ENCODE assay signal across 8 cellular contexts in the genomic region with DNA sequence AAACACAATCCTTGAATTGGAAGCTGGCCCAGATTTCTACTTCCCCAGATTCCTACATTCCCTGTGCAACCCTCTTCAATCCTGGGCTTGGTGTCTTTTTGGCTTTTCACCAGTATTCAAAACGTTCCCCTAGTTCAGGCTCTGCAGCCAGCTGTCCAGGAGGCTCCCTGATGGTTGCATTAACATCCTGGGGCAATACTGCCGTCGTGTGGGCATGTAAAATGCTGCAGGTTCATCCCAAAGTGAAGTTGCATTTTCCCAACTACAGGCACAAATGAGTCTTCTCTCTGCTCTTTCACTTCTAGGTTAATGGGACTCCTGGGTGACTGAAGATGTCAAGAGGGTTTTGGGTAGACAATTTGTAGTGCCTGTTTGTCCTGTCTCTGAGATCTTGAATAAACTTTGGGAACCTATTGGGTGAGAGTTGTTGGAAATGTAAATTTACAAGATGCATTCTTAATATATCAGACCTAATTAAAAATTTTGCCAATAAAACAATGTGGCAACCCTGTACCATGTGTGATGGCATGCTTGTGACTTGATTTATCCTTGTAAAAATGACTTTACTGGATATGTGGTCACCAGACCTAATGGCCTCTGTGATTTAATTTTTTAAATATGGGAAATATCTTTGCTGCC. TPM values are rescaled to one million over a fixed set of nuclear protein-coding genes. Genes with fewer than 3 reads are reported as not detected.
DNase-seq lines count a peak whose midpoint lies in the region; ATAC-seq and TF ChIP-seq lines count a peak whose summit lies in the region.

No MANE protein-coding gene starts in this region.

- H3K4me1 ChIP-seq in MM.1S (ENCODE audit: low read length) = no peaks in the 10 kb centered on the region
- no peaks in the 10 kb centered on the region for H3K4me1 ChIP-seq in mammary epithelial cell (ENCODE audit: insufficient read depth, low read length)
- no peaks in the 10 kb centered on the region for H3K4me1 ChIP-seq in osteoblast (ENCODE audit: insufficient read depth, low read length)

- H4K20me1 ChIP-seq in MM.1S (ENCODE audit: insufficient read depth, low read length) (no peaks in the 10 kb centered on the region), mammary epithelial cell (ENCODE audit: insufficient read depth, low read length) (no peaks in the 10 kb centered on the region), osteoblast (ENCODE audit: insufficient read depth, low read length) (no peaks in the 10 kb centered on the region)

- CTCF ChIA-PET in mammary epithelial cell (lab: Charles Lee; ENCODE audit: low non-redundant PET) = no interaction called here

- H2AFZ ChIP-seq in MM.1S (ENCODE audit: low read length) = no peak overlapping the region
- no peak overlapping the region for H2AFZ ChIP-seq in mammary epithelial cell (ENCODE audit: low read depth, low read length)
- H2AFZ ChIP-seq in osteoblast (ENCODE audit: low read length) = no peak overlapping the region

- H3K27me3 ChIP-seq in MM.1S (replicated peaks; ENCODE audit: insufficient read depth, low read length) (no peaks in the 10 kb centered on the region), mammary epithelial cell (ENCODE audit: insufficient read depth, low read length) (no peaks in the 10 kb centered on the region), osteoblast (ENCODE audit: insufficient read depth, low read length) (no peaks in the 10 kb centered on the region)

- H3K9ac ChIP-seq in MM.1S (ENCODE audit: low read length) = no peak overlapping the region
- no peak overlapping the region for H3K9ac ChIP-seq in mammary epithelial cell (ENCODE audit: insufficient read depth, low read length)

- H3K27ac ChIP-seq in MM.1S (ENCODE audit: low read length) (no peak overlapping the region), mammary epithelial cell (ENCODE audit: insufficient read depth, low read depth, low read length) (no peak overlapping the region), osteoblast (ENCODE audit: low read depth, low read length) (no peak overlapping the region)

- H3K4me2 ChIP-seq in MM.1S (ENCODE audit: low read depth, low read length) = 0 out of 2 replicates have a peak overlapping the region, but pooled peaks have one; percentile 18
- H3K4me2 ChIP-seq in mammary epithelial cell (ENCODE audit: insufficient read depth, low read depth, low read length) = no peak overlapping the region
- H3K4me2 ChIP-seq in osteoblast (ENCODE audit: insufficient read depth, low read length) = no peak overlapping the region

- H3K9me3 ChIP-seq in MM.1S (replicated peaks; ENCODE audit: insufficient read depth, low read length) (no peaks in the 10 kb centered on the region), mammary epithelial cell (replicated peaks; ENCODE audit: insufficient read depth, low read length) (no peaks in the 10 kb centered on the region), osteoblast (ENCODE audit: low read depth, low read length) (no peaks in the 10 kb centered on the region)

- BruUV-seq in mammary epithelial cell (replicated peaks; lab: Mats Ljungman, UMichigan) = no TSS peak

- no peaks in the 10 kb centered on the region for H3K36me3 ChIP-seq in MM.1S (replicated peaks; ENCODE audit: insufficient read depth, low read length)
- no peaks in the 10 kb centered on the region for H3K36me3 ChIP-seq in mammary epithelial cell (ENCODE audit: insufficient read depth, low read length)
- H3K36me3 ChIP-seq in osteoblast (ENCODE audit: insufficient read depth, low read length) = no peaks in the 10 kb centered on the region

- TF ChIP-seq CTCF in MM.1S (IDR thresholded peaks at IDR 0.05; ENCODE audit: low read length) = peak; percentile 84
- TF ChIP-seq CTCF in mammary epithelial cell (conservative IDR thresholded peaks at IDR 0.05 in 1 of 2, IDR thresholded peaks at IDR 0.05 in 1 of 2; ENCODE audit: extremely low read depth in 1 of 2, insufficient read depth in 1 of 2, low read depth in 1 of 2, low read length in 2 of 2) = peak; percentile 67 to 78
- TF ChIP-seq CTCF in osteoblast (IDR thresholded peaks at IDR 0.05; ENCODE audit: extremely low read depth, low read depth, low read length) = peak; percentile 64

- no peaks in the 10 kb centered on the region for H3K9me2 ChIP-seq in MM.1S (replicated peaks; ENCODE audit: insufficient read depth, low read length)

- DNase-seq in NCI-H748 (lab: John Stamatoyannopoulos, UW; ENCODE audit: unreplicated experiment) (peak; percentile 5), NCI-H748 treated with DMSO at 0.1 percent for 48 hours (lab: John Stamatoyannopoulos, UW) (no peak), MM.1S (peak; percentile 66), mammary epithelial cell (peak; percentile 35), osteoblast (ENCODE audit: insufficient read length, low spot score, missing footprints) (no peak), activated gamma-delta T cell treated with Interleukin-2 at 50 U/mL for 16 hours (no peak), activated T-cell treated with anti-CD3 and anti-CD28 coated beads for 4 hours (no peak)

- no peaks in the 10 kb centered on the region for H3F3A ChIP-seq in MM.1S (ENCODE audit: insufficient read depth, low read length)

- dilution Hi-C loops in mammary epithelial cell (cut with HindIII; ENCODE audit: low sequenced_read_pairs) = no loop called here

- H3K79me2 ChIP-seq in MM.1S (ENCODE audit: low read length) (no peaks in the 10 kb centered on the region), mammary epithelial cell (ENCODE audit: insufficient read depth, low read length) (no peaks in the 10 kb centered on the region), osteoblast (ENCODE audit: insufficient read depth, low read length) (no peaks in the 10 kb centered on the region)

- WGBS in mammary epithelial cell (ENCODE audit: low coverage, missing lambda C conversion rate) = 3% methylated on average over 3 of the region's 3 CpGs

- no peak for ATAC-seq in HG02884 (IDR thresholded peaks at IDR 0.05; ENCODE audit: unreplicated experiment)

- intact Hi-C loops in mammary epithelial cell (cut with micrococcal nuclease) = loop anchor here (1.0 kb wide), 1 partner anchor 687 kb away; no protein-coding TSS in a partner anchor

- in situ Hi-C loops in mammary epithelial cell (cut with MboI; ENCODE audit: low sequenced_read_pairs in 2 of 2) = no loop called here

- H3K4me3 ChIP-seq in MM.1S (ENCODE audit: low read length) (no peak overlapping the region), mammary epithelial cell (replicated peaks in 1 of 3; ENCODE audit: insufficient read depth in 1 of 3, low read depth in 2 of 3, low read length in 3 of 3) (no peak overlapping the region), osteoblast (ENCODE audit: insufficient read depth, low read length) (no peak overlapping the region)

RNA-seq across cellular contexts. Expression of a gene that starts 28.6 kb away (rescaled TPM):
- not detected for total RNA-seq in mammary epithelial cell
- not detected for polyA plus RNA-seq in mammary epithelial cell
- not detected for polyA minus RNA-seq in mammary epithelial cell
- total RNA-seq in osteoblast = not detected in 2 replicates

Comparison
In these comparisons a context has a peak if more than half of its experiments do, and no peak if none do; other contexts are left out.
1. DNase-seq: peak in NCI-H748 (single experiment), MM.1S (single experiment) and mammary epithelial cell (single experiment); none in NCI-H748 treated with DMSO at 0.1 percent for 48 hours (single experiment), osteoblast (single experiment), activated gamma-delta T cell treated with Interleukin-2 at 50 U/mL for 16 hours (single experiment) and activated T-cell treated with anti-CD3 and anti-CD28 coated beads for 4 hours (single experiment).
2. Peak in every context shown above with its lines, with median percentiles within 50 percentile points of each other: CTCF ChIP-seq.